36 cellular contexts compared by ENCODE assay signal in genomic region chr20:21110811-21111210, GRCh38. TPM values are rescaled to one million over a fixed set of nuclear protein-coding genes. Genes with fewer than 3 reads are reported as not detected.
"Had no signal": no experiment of that assay in that cellular context is flagged by ENCODE, and none has a peak within 500 bp of the region (broad histone marks: within the 10 kb centered on the region; RNA-seq: fewer than 3 reads in every experiment).

No MANE protein-coding gene starts in this region.

- ATAC-seq: natural killer cell; psoas muscle; right cardiac atrium; sciatic nerve; stimulated activated memory B cell treated with anti-CD40 and anti-IgM and Interleukin-4, amounts not matched to agents 10 μg/mL and 1 μg/mL and 100 μg/mL, for 72 hours; stimulated activated naive CD8-positive, alpha-beta T cell treated with anti-CD3 and anti-CD28 coated beads, Interleukin-15, amount 100 ng/mL, for 72 hours; stimulated activated naive CD8-positive, alpha-beta T cell treated with anti-CD3 and anti-CD28 coated beads, Interleukin-15, Interleukin-2, amounts not matched to agents 100 U/mL and 50 U/mL, for 24 hours; upper lobe of right lung had no signal

- H3K27ac ChIP-seq: neural progenitor cell, ovary, parathyroid adenoma, psoas muscle, skin epidermis, spleen, suprapubic skin, testis, tibial artery, transverse colon, upper lobe of right lung, uterus had no signal

- H3K27me3 ChIP-seq: ovary, testis had no signal

- H3K79me2 ChIP-seq: parathyroid adenoma had no signal

- H3K27ac Mint-ChIP-seq: natural killer cell; nephron; neural progenitor cell; progenitor cell of endocrine pancreas; stimulated activated memory B cell treated with anti-CD40 and anti-IgM and Interleukin-4, amounts not matched to agents 10 μg/mL and 1 μg/mL and 100 μg/mL, for 72 hours; stimulated activated naive CD8-positive, alpha-beta T cell treated with anti-CD3 and anti-CD28 coated beads, Interleukin-15, amount 100 ng/mL, for 72 hours; type B pancreatic cell had no signal

- H3K4me1 ChIP-seq: parathyroid adenoma, testis had no signal

- DNase-seq: natural killer cell; occipital lobe; ovary; posterior cingulate gyrus; psoas muscle; right cardiac atrium; spleen; stimulated activated CD4-positive, alpha-beta T cell treated with anti-CD3 and anti-CD28 coated beads, Interleukin-12 subunit alpha, Interleukin-12 subunit beta, amount 100 ng/mL, for 4 hours; stimulated activated CD4-positive, alpha-beta T cell treated with anti-CD3 and anti-CD28 coated beads, Interleukin-1b, Interleukin-23, amount 100 ng/mL, for 48 hours; stimulated activated CD4-positive, alpha-beta T cell treated with anti-CD3 and anti-CD28 coated beads, Interleukin-4, amount 100 ng/mL, for 1 hour; stimulated activated CD4-positive, alpha-beta T cell treated with anti-CD3 and anti-CD28 coated beads, Interleukin-4, amount 100 ng/mL, for 4 hours; stimulated activated CD8-positive, alpha-beta memory T cell treated with anti-CD3 and anti-CD28 coated beads, Interleukin-4, amount 100 ng/mL, for 48 hours; stimulated activated naive CD4-positive, alpha-beta T cell; stimulated activated naive CD8-positive, alpha-beta T cell treated with anti-CD3 and anti-CD28 coated beads, Interleukin-15, amount 100 ng/mL, for 72 hours; stimulated activated naive CD8-positive, alpha-beta T cell treated with anti-CD3 and anti-CD28 coated beads, Interleukin-15, Interleukin-2, amounts not matched to agents 100 U/mL and 50 U/mL, for 24 hours; substantia nigra; testis; tibial artery; transverse colon; upper lobe of right lung; uterus had no signal

- H3K36me3 Mint-ChIP-seq: natural killer cell; neural progenitor cell; stimulated activated memory B cell treated with anti-CD40 and anti-IgM and Interleukin-4, amounts not matched to agents 10 μg/mL and 1 μg/mL and 100 μg/mL, for 72 hours; type B pancreatic cell had no signal

- H3K4me3 Mint-ChIP-seq: natural killer cell; nephron; neural progenitor cell; stimulated activated memory B cell treated with anti-CD40 and anti-IgM and Interleukin-4, amounts not matched to agents 10 μg/mL and 1 μg/mL and 100 μg/mL, for 72 hours; stimulated activated naive CD8-positive, alpha-beta T cell treated with anti-CD3 and anti-CD28 coated beads, Interleukin-15, amount 100 ng/mL, for 72 hours; type B pancreatic cell had no signal

- H3K9ac ChIP-seq: neural progenitor cell, parathyroid adenoma had no signal

- H3K36me3 ChIP-seq: neural progenitor cell, ovary, spleen, suprapubic skin, tibial artery, transverse colon, upper lobe of right lung, uterus had no signal

- H3K4me1 Mint-ChIP-seq: natural killer cell, nephron had no signal

- H3K9me3 Mint-ChIP-seq: natural killer cell; neural progenitor cell; stimulated activated memory B cell treated with anti-CD40 and anti-IgM and Interleukin-4, amounts not matched to agents 10 μg/mL and 1 μg/mL and 100 μg/mL, for 72 hours; stimulated activated naive CD8-positive, alpha-beta T cell treated with anti-CD3 and anti-CD28 coated beads, Interleukin-15, amount 100 ng/mL, for 72 hours; type B pancreatic cell had no signal

- H3K4me3 ChIP-seq: neural progenitor cell, ovary, psoas muscle, skin epidermis, smooth muscle cell, spleen, suprapubic skin, testis, tibial artery, transverse colon, upper lobe of right lung, uterus had no signal

- H3K4me2 ChIP-seq: neural progenitor cell, smooth muscle cell had no signal

- H3K9me3 ChIP-seq: ovary, psoas muscle, spleen, suprapubic skin, testis, tibial artery, transverse colon, upper lobe of right lung, uterus had no signal

- H2AFZ ChIP-seq: neural progenitor cell, parathyroid adenoma had no signal

RNA-seq across cellular contexts. Expression of gene LINC00237, which starts 4.7 kb away (rescaled TPM):
- total RNA-seq: natural killer cell, osteoblast, progenitor cell of endocrine pancreas, psoas muscle, renal cortical epithelial cell, right cardiac atrium, sciatic nerve, smooth muscle cell, spleen, testis, transverse colon, upper lobe of right lung, urinary bladder, uterus had no signal
- polyA plus RNA-seq: neural cell, ovary, psoas muscle, right cardiac atrium, smooth muscle cell, thymus, urinary bladder had no signal
